Comparison of ENCODE assay signal across 8 cellular contexts in genomic region chr1:3623441-3624150, GRCh38. TPM values are rescaled to one million over a fixed set of nuclear protein-coding genes. Genes with fewer than 3 reads are reported as not detected.
A peak's percentile ranks its signal among the peaks of the same experiment; 100 is the strongest.
DNase-seq lines count a peak whose midpoint lies in the region; ATAC-seq and TF ChIP-seq lines count a peak whose summit lies in the region.

No MANE protein-coding gene starts in this region.

- H3K27me3 ChIP-seq in body of pancreas: no peaks in the 10 kb centered on the region
- H3K27me3 ChIP-seq in thyroid gland: no peaks in the 10 kb centered on the region

- H3K4me1 ChIP-seq in body of pancreas (peaks cover 34% of the 10 kb centered on the region), thyroid gland (peaks cover 20 to 35% of the 10 kb centered on the region in 2 donors)

- intact Hi-C loops in body of pancreas (cut with DNase I) (no loop called here), lower leg skin (cut with DNase I; ENCODE audit: low total_unique reads) (loop anchor here (5.0 kb wide), 1 partner anchor 174 kb away; the partner anchor contains the start of gene LRRC47), thyroid gland (cut with DNase I) (loop anchor here (5.0 kb wide), 1 partner anchor 171 kb away; the partner anchor contains the start of gene ARHGEF16)

- TF ChIP-seq CTCF in body of pancreas (IDR thresholded peaks at IDR 0.05) (no peak), lower leg skin (IDR thresholded peaks at IDR 0.05) (no peak), thyroid gland (IDR thresholded peaks at IDR 0.05) (no peak)

- H3K4me1 Mint-ChIP-seq in activated CD4-positive, alpha-beta T cell treated with anti-CD3 and anti-CD28 coated beads, Interleukin-2, amount 10 ng/mL, durations not matched to agents 7 days and 5 days: peaks cover 39% of the 10 kb centered on the region

- H3K4me3 Mint-ChIP-seq in activated CD4-positive, alpha-beta T cell treated with anti-CD3 and anti-CD28 coated beads, Interleukin-2, amount 10 ng/mL, durations not matched to agents 7 days and 5 days: peak overlapping the region; percentile 96

- H3K27ac Mint-ChIP-seq in activated CD4-positive, alpha-beta T cell treated with anti-CD3 and anti-CD28 coated beads, Interleukin-2, amount 10 ng/mL, durations not matched to agents 7 days and 5 days: peak overlapping the region; percentile 95

- H3K9me3 Mint-ChIP-seq in activated CD4-positive, alpha-beta T cell treated with anti-CD3 and anti-CD28 coated beads, Interleukin-2, amount 10 ng/mL, durations not matched to agents 7 days and 5 days: no peaks in the 10 kb centered on the region

- H3K27ac ChIP-seq in body of pancreas (peak overlapping the region in 1 of 4 donors; percentile 70), thyroid gland (no peak overlapping the region)

- no peaks in the 10 kb centered on the region for H3K9me3 ChIP-seq in body of pancreas
- H3K9me3 ChIP-seq in thyroid gland: no peaks in the 10 kb centered on the region

- no peak for TF ChIP-seq POLR2A in body of pancreas (IDR thresholded peaks at IDR 0.05)
- TF ChIP-seq POLR2A in lower leg skin (IDR thresholded peaks at IDR 0.05): no peak
- TF ChIP-seq POLR2A in thyroid gland (IDR thresholded peaks at IDR 0.05): no peak

- H3K27me3 Mint-ChIP-seq in activated CD4-positive, alpha-beta T cell treated with anti-CD3 and anti-CD28 coated beads, Interleukin-2, amount 10 ng/mL, durations not matched to agents 7 days and 5 days: no peaks in the 10 kb centered on the region

- CTCF ChIA-PET in activated CD4-positive, alpha-beta T cell treated with anti-CD3 and anti-CD28 coated beads, Interleukin-2, amount 10 ng/mL, durations not matched to agents 7 days and 5 days (lab: Charles Lee): no interaction called here

- H3K4me3 ChIP-seq in body of pancreas (peak overlapping the region; percentile 67 to 98), lower leg skin (ENCODE audit: low read depth, poor library complexity, severe bottlenecking) (peak overlapping the region; percentile 91), thyroid gland (replicated peaks in 1 of 3) (peak overlapping the region; percentile 75 to 97 (median 94))

- POLR2A ChIA-PET in activated CD4-positive, alpha-beta T cell treated with anti-CD3 and anti-CD28 coated beads, Interleukin-2, amount 10 ng/mL, durations not matched to agents 7 days and 5 days (lab: Charles Lee): no interaction called here

- ATAC-seq in body of pancreas: no peak

- peaks cover 7% of the 10 kb centered on the region for H3K36me3 Mint-ChIP-seq in activated CD4-positive, alpha-beta T cell treated with anti-CD3 and anti-CD28 coated beads, Interleukin-2, amount 10 ng/mL, durations not matched to agents 7 days and 5 days (ENCODE audit: low read depth)

- no peak for DNase-seq in activated CD4-positive, alpha-beta T cell treated with anti-CD3 and anti-CD28 coated beads, Interleukin-2, amount 10 ng/mL, durations not matched to agents 7 days and 5 days
- DNase-seq in activated CD4-positive, alpha-beta T cell treated with anti-CD3 and anti-CD28 coated beads for 4 hours: no peak
- no peak for DNase-seq in body of pancreas
- no peak for DNase-seq in lower leg skin (ENCODE audit: low spot score in 2 of 2)
- DNase-seq in thyroid gland: no peak
- DNase-seq in NCI-H1105 (lab: John Stamatoyannopoulos, UW): no peak
- DNase-seq in cerebellar cortex (ENCODE audit: low spot score): no peak
- no peak for DNase-seq in occipital lobe (lab: John Stamatoyannopoulos, UW)

- 25 to 30% methylated on average over 20 to 21 of the region's 21 CpGs for WGBS in body of pancreas, 2 donors
- WGBS in lower leg skin, 2 donors: 25 to 28% methylated on average over 21 of the region's 21 CpGs
- 39 to 40% methylated on average over 21 of the region's 21 CpGs for WGBS in thyroid gland, 2 donors

- H3K36me3 ChIP-seq in body of pancreas (replicated peaks in 1 of 2; ENCODE audit: insufficient read depth in 1 of 2, low read depth in 2 of 2): peaks cover 0 to 8% of the 10 kb centered on the region in 2 donors
- H3K36me3 ChIP-seq in thyroid gland: peaks cover 13 to 14% of the 10 kb centered on the region in 2 donors

RNA-seq across cellular contexts. Expression of gene TPRG1L, which starts 1.2 kb away (rescaled TPM):
- total RNA-seq in activated CD4-positive, alpha-beta T cell treated with anti-CD3 and anti-CD28 coated beads, Interleukin-2, amount 10 ng/mL, durations not matched to agents 7 days and 5 days: 10 to 100 TPM; 13.6 to 14.7 TPM
- total RNA-seq in body of pancreas: 10 to 100 TPM in 1 of 2 donors, 1 to 10 TPM in 1; 8.6 to 24.4 TPM
- 10 to 100 TPM; 44.1 to 54.3 (median 52.2) TPM for total RNA-seq in lower leg skin
- 10 to 100 TPM; 33.9 to 45.1 (median 40.0) TPM for total RNA-seq in thyroid gland
- total RNA-seq in occipital lobe: 19.0 TPM

RNA-seq across cellular contexts. Expression of gene MEGF6, which starts 12.3 kb away (rescaled TPM):
- total RNA-seq in activated CD4-positive, alpha-beta T cell treated with anti-CD3 and anti-CD28 coated beads, Interleukin-2, amount 10 ng/mL, durations not matched to agents 7 days and 5 days: 10 to 100 TPM; 20.7 to 26.6 TPM
- total RNA-seq in body of pancreas (10 to 100 TPM; 22.4 to 24.9 TPM), lower leg skin (100 to 1,000 TPM in 1 of 4 donors, 10 to 100 TPM in 3; 81.1 to 147 (median 86.1) TPM), thyroid gland (10 to 100 TPM in 3 of 4 donors, 1 to 10 TPM in 1; 9.4 to 25.8 (median 21.8) TPM), occipital lobe (6.4 TPM)

RNA-seq across cellular contexts. Expression of gene WRAP73, which starts 26.3 kb away (rescaled TPM):
- 10 to 100 TPM; 32.6 to 34.8 TPM for total RNA-seq in activated CD4-positive, alpha-beta T cell treated with anti-CD3 and anti-CD28 coated beads, Interleukin-2, amount 10 ng/mL, durations not matched to agents 7 days and 5 days
- 10 to 100 TPM in 1 of 2 donors, 1 to 10 TPM in 1; 7.8 to 35.6 TPM for total RNA-seq in body of pancreas
- total RNA-seq in lower leg skin: 10 to 100 TPM; 12.5 to 20.6 (median 15.3) TPM
- 10 to 100 TPM; 18.5 to 44.0 (median 21.0) TPM for total RNA-seq in thyroid gland
- 10.8 TPM for total RNA-seq in occipital lobe

RNA-seq across cellular contexts. Expression of gene TP73, which starts 28.7 kb away (rescaled TPM):
- 1 to 10 TPM; 2.0 to 2.5 TPM for total RNA-seq in activated CD4-positive, alpha-beta T cell treated with anti-CD3 and anti-CD28 coated beads, Interleukin-2, amount 10 ng/mL, durations not matched to agents 7 days and 5 days
- total RNA-seq in body of pancreas: 10 to 100 TPM in 1 of 2 donors, under 1 TPM in 1; 0.26 to 13.5 TPM
- total RNA-seq in lower leg skin: 10 to 100 TPM in 2 of 4 donors, 1 to 10 TPM in 2; 5.8 to 23.6 (median 11.0) TPM
- total RNA-seq in thyroid gland: under 1 TPM in 2 of 4 donors, not detected in 2; 0.33 to 0.49 TPM
- total RNA-seq in occipital lobe: 0.16 TPM
